1 cellular context compared by ENCODE assay signal in the genomic region with DNA sequence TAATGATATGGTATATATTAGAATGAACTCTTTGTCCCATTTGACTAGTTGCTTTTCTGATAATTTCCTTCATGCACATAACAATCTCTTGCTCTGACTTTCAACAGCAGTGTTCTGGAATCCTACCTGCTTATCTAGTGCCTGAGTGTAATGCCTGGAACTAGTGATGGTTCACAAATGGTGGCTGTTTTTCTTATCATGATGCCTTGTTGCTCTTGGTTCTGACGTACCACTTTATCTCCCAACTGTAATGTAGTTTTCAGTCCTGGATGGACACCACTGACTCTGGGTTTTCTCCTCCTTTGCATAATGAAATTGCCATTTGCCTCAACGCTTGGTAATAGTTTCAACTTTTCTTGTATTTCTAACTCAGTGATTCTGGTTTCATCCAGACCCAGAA.
TF ChIP-seq lines count a peak whose summit lies in the region.

No MANE protein-coding gene starts in this region.

TF ChIP-seq in A549, 52 proteins besides CTCF, POLR2A, EP300 and RAD21 (continued from another document):
- TF ChIP-seq GATA3 (IDR thresholded peaks at IDR 0.05; ENCODE audit: borderline replicate concordance) = no peak
